Comparison of ENCODE assay signal across 9 cellular contexts in the genomic region with DNA sequence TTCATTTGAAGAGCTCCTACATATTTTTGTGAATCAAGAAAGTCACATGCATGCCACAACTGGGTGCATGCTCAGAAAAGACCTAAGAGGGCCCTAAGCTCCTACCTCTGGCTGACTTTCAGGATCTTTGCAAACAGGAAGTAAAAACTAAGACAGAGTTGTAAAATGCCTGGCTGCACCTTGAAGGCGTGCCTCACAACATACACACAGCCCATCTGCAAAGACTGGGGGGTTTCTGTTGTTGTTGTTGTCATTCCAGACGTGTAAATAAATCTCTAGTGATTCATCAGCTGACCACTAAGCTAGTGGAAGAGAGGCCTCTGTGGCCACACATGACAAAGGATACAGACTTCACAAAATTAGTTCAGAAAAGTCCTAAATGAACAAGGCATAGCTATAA. TPM values are rescaled to one million over a fixed set of nuclear protein-coding genes. Genes with fewer than 3 reads are reported as not detected.
DNase-seq lines count a peak whose midpoint lies in the region; ATAC-seq and TF ChIP-seq lines count a peak whose summit lies in the region.
"Had no signal": no experiment of that assay in that cellular context is flagged by ENCODE, and none has a peak within 500 bp of the region (broad histone marks: within the 10 kb centered on the region; RNA-seq: fewer than 3 reads in every experiment).

No MANE protein-coding gene starts in this region.

- peaks cover 29% of the 10 kb centered on the region for H3K9me3 Mint-ChIP-seq in osteocyte (ENCODE audit: unreplicated experiment)

- peaks cover 20% of the 10 kb centered on the region for H3K4me1 ChIP-seq in iPS-15b (ENCODE audit: control insufficient read depth, insufficient read depth, low read length)

- peak overlapping the region; percentile 23 for H3K27ac ChIP-seq in HL-60 (replicated peaks)

- H3K27me3 Mint-ChIP-seq in osteocyte (ENCODE audit: unreplicated experiment): no peaks in the 10 kb centered on the region

- H3K9ac ChIP-seq in iPS-15b (ENCODE audit: low read depth, low read length): peak overlapping the region; percentile 17

- ATAC-seq in GM21423 (IDR thresholded peaks at IDR 0.05; ENCODE audit: unreplicated experiment) (peak; percentile 80), Right ventricle myocardium superior (ENCODE audit: poor library complexity) (no peak)

- H3K4me3 ChIP-seq in HL-60 (replicated peaks; ENCODE audit: insufficient read depth, low read length) (no peak overlapping the region), iPS-15b (ENCODE audit: low read depth, low read length) (peak overlapping the region; percentile 11)

- TF ChIP-seq CTCF in HL-60 (IDR thresholded peaks at IDR 0.05; ENCODE audit: insufficient read depth, low read length) (no peak), osteocyte (IDR thresholded peaks at IDR 0.05) (no peak)

- H3K4me1 Mint-ChIP-seq in osteocyte (ENCODE audit: unreplicated experiment): peaks cover 55% of the 10 kb centered on the region

- no peaks in the 10 kb centered on the region for H3K9me3 ChIP-seq in iPS-15b (ENCODE audit: control insufficient read depth, insufficient read depth, low read length)

- H3K4me3 Mint-ChIP-seq in osteocyte (ENCODE audit: unreplicated experiment): no peak overlapping the region

- H3K27me3 ChIP-seq in HL-60 (ENCODE audit: insufficient read depth, poor library complexity, severe bottlenecking) (no peaks in the 10 kb centered on the region), iPS-15b (ENCODE audit: control insufficient read depth, insufficient read depth, low read length) (no peaks in the 10 kb centered on the region)

- H3K36me3 Mint-ChIP-seq in osteocyte (ENCODE audit: unreplicated experiment): peaks cover 27% of the 10 kb centered on the region

- H3K27ac Mint-ChIP-seq in osteocyte (ENCODE audit: unreplicated experiment): no peak overlapping the region

- in situ Hi-C loops in Caki2 (cut with HindIII; ENCODE audit: low pct_unique_long_range_greater_than_20kb, low sequenced_read_pairs): no loop called here

- intact Hi-C loops in Right ventricle myocardium superior (cut with DNase I): no loop called here

- DNase-seq in Caki2 (ENCODE audit: low read depth) (peak; percentile 55), HL-60 (ENCODE audit: low read depth in 1 of 2, low spot score in 1 of 2) (peak in 1 of 2 experiments; percentile 35), NCI-H187 (lab: John Stamatoyannopoulos, UW) (no peak), pons (ENCODE audit: low spot score) (no peak), osteocyte (ENCODE audit: extremely low spot score, unreplicated experiment) (no peak), Right ventricle myocardium superior (no peak)
- DNase-seq: amygdala had no signal

- no peaks in the 10 kb centered on the region for H3K36me3 ChIP-seq in iPS-15b (ENCODE audit: control insufficient read depth, insufficient read depth, low read length)

RNA-seq across cellular contexts. Expression of a gene that starts 31.8 kb away (rescaled TPM):
- total RNA-seq in Caki2 (2014; rRNA removed; shearing (Covaris generic); ENCODE audit: low replicate concordance): 37.7 and 50.4 TPM in 2 replicates
- 23.6 and 24.1 TPM in 2 replicates for total RNA-seq in osteocyte
- total RNA-seq in Right ventricle myocardium superior: 9.0 TPM
